ENCODE assay signal across 21 cellular contexts in the genomic region with DNA sequence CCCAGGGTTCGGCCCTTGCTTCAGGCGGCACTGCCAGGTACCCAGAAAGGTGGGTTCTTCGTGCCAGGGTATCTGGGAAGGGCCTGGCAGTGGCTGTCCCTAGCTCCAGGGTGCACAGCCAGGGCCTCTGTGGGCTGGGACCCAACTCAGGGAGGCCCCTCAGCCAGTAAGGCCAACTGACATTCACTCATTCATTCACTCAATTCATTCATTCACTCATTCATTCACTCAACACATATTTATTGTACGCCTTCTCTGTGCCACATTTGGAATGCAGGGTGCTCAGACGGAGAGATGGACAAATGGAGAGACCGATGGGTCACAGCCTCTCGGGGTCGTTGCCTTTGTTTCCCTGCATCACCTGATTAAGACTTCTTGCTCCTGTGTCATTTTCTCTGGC.
"Had no signal": no experiment of that assay in that cellular context is flagged by ENCODE, and none has a peak within 500 bp of the region (broad histone marks: within the 10 kb centered on the region; RNA-seq: fewer than 3 reads in every experiment).

No MANE protein-coding gene starts in this region.

- H3K9ac ChIP-seq: SK-N-SH had no signal

- H3K4me2 ChIP-seq: SK-N-SH had no signal

- DNase-seq: Karpas-422, KG1, MG63, NCI-H1092, NCI-H1105 treated with DMSO at 0.1 percent for 48 hours, NCI-H1417 treated with DMSO at 0.1 percent for 48 hours, NCI-H187, NCI-H2029, NCI-H2081 treated with DMSO at 0.1 percent for 48 hours, NCI-H2171, NCI-H226, NCI-H446, NCI-H510A, NCI-H524 treated with DMSO at 0.1 percent for 48 hours, NCI-H69, NCI-H774, RPMI8226, SHP77, SK-N-SH, SW 1271 had no signal

- H3K4me3 ChIP-seq: MG63 had no signal

- H3K9me3 ChIP-seq: MG63, SK-N-SH had no signal

- FAIRE-seq: RCC 7860 had no signal

- H3K36me3 ChIP-seq: MG63 had no signal

- H3K27me3 ChIP-seq: MG63 had no signal
